9 cellular contexts compared by ENCODE assay signal in genomic region chr17:78130439-78131101, GRCh38. TPM values are rescaled to one million over a fixed set of nuclear protein-coding genes. Genes with fewer than 3 reads are reported as not detected.
DNase-seq lines count a peak whose midpoint lies in the region; ATAC-seq and TF ChIP-seq lines count a peak whose summit lies in the region.
"Had no signal": no experiment of that assay in that cellular context is flagged by ENCODE, and none has a peak within 500 bp of the region (broad histone marks: within the 10 kb centered on the region; RNA-seq: fewer than 3 reads in every experiment).

TSS of gene TMC8 (plus strand) at chr17:78130771. CDS start at chr17:78131589, 818 bp downstream.

- no peak for TF ChIP-seq CTCF in GM10266 (IDR thresholded peaks at IDR 0.05; ENCODE audit: control insufficient read depth, insufficient read depth, low read depth, missing control alignments)

- H3K4me3 Mint-ChIP-seq in activated CD4-positive, alpha-beta memory T cell treated with anti-CD3 and anti-CD28 coated beads for 36 hours: peak within 1 kb of the TSS; percentile 97

- no peaks in the 10 kb centered on the region for H3K9me3 Mint-ChIP-seq in activated CD4-positive, alpha-beta memory T cell treated with anti-CD3 and anti-CD28 coated beads for 36 hours

- H3K27me3 Mint-ChIP-seq in activated CD4-positive, alpha-beta memory T cell treated with anti-CD3 and anti-CD28 coated beads for 36 hours: no peaks in the 10 kb centered on the region

- peaks cover 51% of the 10 kb centered on the region for H3K4me1 Mint-ChIP-seq in activated CD4-positive, alpha-beta memory T cell treated with anti-CD3 and anti-CD28 coated beads for 36 hours (ENCODE audit: low read depth)

- DNase-seq in GM10266 (ENCODE audit: extremely low spot score) (peak; percentile 84), KG1 (lab: John Stamatoyannopoulos, UW) (peak; percentile 93), Right ventricle myocardium inferior (ENCODE audit: missing footprints) (peak; percentile 72), hepatic stellate cell (ENCODE audit: low spot score) (no peak), NCI-H345 treated with DMSO at 0.1 percent for 48 hours (lab: John Stamatoyannopoulos, UW; ENCODE audit: unreplicated experiment) (no peak), COR-L47 (lab: John Stamatoyannopoulos, UW) (no peak)
- peak; percentile 89 for DNase-seq in activated CD4-positive, alpha-beta memory T cell treated with anti-CD3 and anti-CD28 coated beads for 36 hours
- DNase-seq in stimulated activated CD4-positive, alpha-beta T cell treated with anti-CD3 and anti-CD28 coated beads, Interleukin-2, amount 100 ng/mL, for 24 hours: peak; percentile 68 to 71

- H3K27ac Mint-ChIP-seq in activated CD4-positive, alpha-beta memory T cell treated with anti-CD3 and anti-CD28 coated beads for 36 hours: peak within 1 kb of the TSS; percentile 95

- CTCF ChIA-PET in activated CD4-positive, alpha-beta memory T cell treated with anti-CD3 and anti-CD28 coated beads for 36 hours (lab: Charles Lee): interaction anchor here (1.0 to 2.2 kb wide), 8 partner anchors 8 to 45 kb away, joined by 3 to 15 read pairs (median 4); no protein-coding TSS in a partner anchor

- peaks cover 51% of the 10 kb centered on the region for H3K36me3 Mint-ChIP-seq in activated CD4-positive, alpha-beta memory T cell treated with anti-CD3 and anti-CD28 coated beads for 36 hours

- intact Hi-C loops in activated CD4-positive, alpha-beta memory T cell treated with anti-CD3 and anti-CD28 coated beads for 36 hours (cut with micrococcal nuclease): loop anchor here (1.0 to 5.0 kb wide), 3 partner anchors 10 to 57 kb away; partner anchors contain the start of genes AFMID, SYNGR2 and TK1
- intact Hi-C loops in Right ventricle myocardium inferior (cut with DNase I): no loop called here

- no peak for ATAC-seq in Right ventricle myocardium inferior

- POLR2A ChIA-PET in activated CD4-positive, alpha-beta memory T cell treated with anti-CD3 and anti-CD28 coated beads for 36 hours (lab: Charles Lee): interaction anchor here (0.7 to 1.6 kb wide), 6 partner anchors 8 to 172 kb away, joined by 3 to 5 read pairs (median 4); partner anchors contain the start of gene TNRC6C

RNA-seq across cellular contexts. Expression of gene TMC8, which starts in this region (rescaled TPM):
- total RNA-seq in activated CD4-positive, alpha-beta memory T cell treated with anti-CD3 and anti-CD28 coated beads for 36 hours: 100 to 1,000 TPM; 134 to 140 TPM
- 4.3 TPM for total RNA-seq in Right ventricle myocardium inferior
- total RNA-seq: fibroblast of villous mesenchyme had no signal

Comparison
In these comparisons a context has a peak if more than half of its experiments do, and no peak if none do; other contexts are left out.
1. RNA of gene TMC8 (total RNA-seq): 134 to 140 TPM in activated CD4-positive, alpha-beta memory T cell treated with anti-CD3 and anti-CD28 coated beads for 36 hours; 4.3 TPM in Right ventricle myocardium inferior (single experiment); every median in the first group is over 10 times any median in the second.
2. DNase-seq: peak in GM10266 (single experiment), KG1 (single experiment), activated CD4-positive, alpha-beta memory T cell treated with anti-CD3 and anti-CD28 coated beads for 36 hours (single experiment), Right ventricle myocardium inferior (single experiment) and stimulated activated CD4-positive, alpha-beta T cell treated with anti-CD3 and anti-CD28 coated beads, Interleukin-2, amount 100 ng/mL, for 24 hours (2 of 2); none in hepatic stellate cell (single experiment), NCI-H345 treated with DMSO at 0.1 percent for 48 hours (single experiment) and COR-L47 (single experiment).